In genomic region chr16:66662445-66663194, GRCh38 we compare ENCODE assay signal across 8 cellular contexts. TPM values are rescaled to one million over a fixed set of nuclear protein-coding genes. Genes with fewer than 3 reads are reported as not detected.
DNase-seq lines count a peak whose midpoint lies in the region; ATAC-seq lines count a peak whose summit lies in the region.

No MANE protein-coding gene starts in this region.

- no peak overlapping the region for H2BK12ac ChIP-seq in mesenchymal stem cell (ENCODE audit: low read length in 2 of 2)

- H3K27me3 ChIP-seq in MG63 = no peaks in the 10 kb centered on the region
- H3K27me3 ChIP-seq in mesenchymal stem cell (ENCODE audit: control insufficient read depth in 1 of 2, insufficient read depth in 1 of 2, low read length in 2 of 2) = no peaks in the 10 kb centered on the region

- H3K79me1 ChIP-seq in mesenchymal stem cell (replicated peaks; ENCODE audit: low read length, poor library complexity, severe bottlenecking) = peaks cover 11% of the 10 kb centered on the region

- H4K8ac ChIP-seq in mesenchymal stem cell (ENCODE audit: low read length) = no peak overlapping the region

- peak overlapping the region in 1 of 2 experiments; percentile 19 for H3K4ac ChIP-seq in mesenchymal stem cell (ENCODE audit: low read depth in 1 of 2, low read length in 2 of 2)

- H2BK15ac ChIP-seq in mesenchymal stem cell (ENCODE audit: low read depth, poor library complexity, severe bottlenecking) = peak overlapping the region; percentile 55

- no peak overlapping the region for H2BK120ac ChIP-seq in mesenchymal stem cell (ENCODE audit: low read depth, low read length)

- peak; percentile 30 for DNase-seq in Caki2 (ENCODE audit: low read depth)
- DNase-seq in MG63 = peak; percentile 9
- DNase-seq in cerebellum (ENCODE audit: low spot score) = peak; percentile 21
- peak; percentile 58 for DNase-seq in mesenchymal stem cell
- no peak for DNase-seq in NCI-H187 treated with DMSO at 0.1 percent for 48 hours (lab: John Stamatoyannopoulos, UW)
- DNase-seq in activated naive CD4-positive, alpha-beta T cell treated with anti-CD3 and anti-CD28 coated beads, Interleukin-2, amount 50 U/mL, for 72 hours (ENCODE audit: low spot score in 2 of 2) = no peak
- DNase-seq in NCI-H146 (lab: John Stamatoyannopoulos, UW) = no peak

- H2BK5ac ChIP-seq in mesenchymal stem cell (ENCODE audit: low read depth, low read length, poor library complexity, severe bottlenecking) = no peak overlapping the region

- H2AK5ac ChIP-seq in mesenchymal stem cell (ENCODE audit: low read length, severe bottlenecking) = no peak overlapping the region

- in situ Hi-C loops in Caki2 (cut with HindIII; ENCODE audit: low pct_unique_long_range_greater_than_20kb, low sequenced_read_pairs) = no loop called here

- no peak overlapping the region for H3K27ac Mint-ChIP-seq in activated naive CD4-positive, alpha-beta T cell treated with anti-CD3 and anti-CD28 coated beads, Interleukin-2, amount 50 U/mL, for 72 hours

- H4K91ac ChIP-seq in mesenchymal stem cell (ENCODE audit: low read length) = no peak overlapping the region

- H2AFZ ChIP-seq in mesenchymal stem cell (ENCODE audit: low read depth, low read length) = no peak overlapping the region

- no peak overlapping the region for H3K18ac ChIP-seq in mesenchymal stem cell (ENCODE audit: low read depth in 1 of 2, low read length in 2 of 2)

- 75% methylated on average over 6 of the region's 7 CpGs for WGBS in mesenchymal stem cell

- peak overlapping the region; percentile 22 for H3K27ac ChIP-seq in mesenchymal stem cell (ENCODE audit: low read length, poor library complexity, severe bottlenecking)

- peak overlapping the region; percentile 52 for H3K9ac ChIP-seq in mesenchymal stem cell (ENCODE audit: low read length)

- H3K36me3 Mint-ChIP-seq in activated naive CD4-positive, alpha-beta T cell treated with anti-CD3 and anti-CD28 coated beads, Interleukin-2, amount 50 U/mL, for 72 hours = no peaks in the 10 kb centered on the region

- H3K14ac ChIP-seq in mesenchymal stem cell (ENCODE audit: low read length in 2 of 2) = no peak overlapping the region

- H3K36me3 ChIP-seq in MG63 (no peaks in the 10 kb centered on the region), mesenchymal stem cell (ENCODE audit: control insufficient read depth in 1 of 2, insufficient read depth in 2 of 2, low read depth in 1 of 2, low read length in 2 of 2) (peaks cover 0 to 3% of the 10 kb centered on the region in 2 experiments)

- H3K23ac ChIP-seq in mesenchymal stem cell (ENCODE audit: low read length in 2 of 2) = no peak overlapping the region

- no peaks in the 10 kb centered on the region for H3K9me3 ChIP-seq in MG63
- no peaks in the 10 kb centered on the region for H3K9me3 ChIP-seq in mesenchymal stem cell (ENCODE audit: control insufficient read depth, low read length)

- no peak for ATAC-seq in activated naive CD4-positive, alpha-beta T cell treated with anti-CD3 and anti-CD28 coated beads, Interleukin-2, amount 50 U/mL, for 72 hours
- ATAC-seq in GM18909 (IDR thresholded peaks at IDR 0.05; ENCODE audit: poor library complexity, unreplicated experiment) = no peak

- no peak overlapping the region for H3K4me2 ChIP-seq in mesenchymal stem cell (ENCODE audit: low read length, poor library complexity, severe bottlenecking)

- no peaks in the 10 kb centered on the region for H3K9me3 Mint-ChIP-seq in activated naive CD4-positive, alpha-beta T cell treated with anti-CD3 and anti-CD28 coated beads, Interleukin-2, amount 50 U/mL, for 72 hours

- H3K4me3 ChIP-seq in MG63 (no peak overlapping the region), mesenchymal stem cell (ENCODE audit: insufficient read depth in 1 of 2, low read depth in 1 of 2, low read length in 2 of 2) (no peak overlapping the region)

- peaks cover 7% of the 10 kb centered on the region for H3K4me1 ChIP-seq in mesenchymal stem cell (ENCODE audit: control insufficient read depth, insufficient read depth, low read depth, low read length)

RNA-seq across cellular contexts. Expression of gene CMTM4, which starts 33.9 kb away (rescaled TPM):
- 14.3 and 16.2 TPM in 2 replicates for total RNA-seq in Caki2 (2014; rRNA removed; shearing (Covaris generic); ENCODE audit: low replicate concordance)
- 1.5 and 2.9 TPM in 2 replicates for total RNA-seq in MG63 (2014; rRNA removed; shearing (Covaris generic); ENCODE audit: low replicate concordance)
- 39.0 TPM for total RNA-seq in cerebellum
- 9.1 TPM for polyA plus RNA-seq in mesenchymal stem cell (2013, experiment 1 of 2)
- 8.8 TPM for polyA plus RNA-seq in mesenchymal stem cell (2013, experiment 2 of 2)
- total RNA-seq in activated naive CD4-positive, alpha-beta T cell treated with anti-CD3 and anti-CD28 coated beads, Interleukin-2, amount 50 U/mL, for 72 hours = 1 to 10 TPM; 2.4 to 3.3 TPM

RNA-seq across cellular contexts. Expression of gene CMTM3, which starts 58.1 kb away (rescaled TPM):
- total RNA-seq in Caki2 (2014; rRNA removed; shearing (Covaris generic); ENCODE audit: low replicate concordance) = 46.9 and 68.3 TPM in 2 replicates
- total RNA-seq in MG63 (2014; rRNA removed; shearing (Covaris generic); ENCODE audit: low replicate concordance) = 17.3 and 27.6 TPM in 2 replicates
- total RNA-seq in cerebellum = 12.7 TPM
- polyA plus RNA-seq in mesenchymal stem cell (2013, experiment 1 of 2) = 115 TPM
- 117 TPM for polyA plus RNA-seq in mesenchymal stem cell (2013, experiment 2 of 2)
- total RNA-seq in activated naive CD4-positive, alpha-beta T cell treated with anti-CD3 and anti-CD28 coated beads, Interleukin-2, amount 50 U/mL, for 72 hours = 10 to 100 TPM; 40.0 to 74.0 TPM

Comparison
In these comparisons a context has a peak if more than half of its experiments do, and no peak if none do; other contexts are left out.
1. DNase-seq: peak in Caki2 (single experiment), MG63 (single experiment), cerebellum (single experiment) and mesenchymal stem cell (single experiment); none in NCI-H187 treated with DMSO at 0.1 percent for 48 hours (single experiment), activated naive CD4-positive, alpha-beta T cell treated with anti-CD3 and anti-CD28 coated beads, Interleukin-2, amount 50 U/mL, for 72 hours (0 of 2) and NCI-H146 (single experiment).